In genomic region chr4:142293536-142293935, GRCh38 we compare ENCODE assay signal across 24 cellular contexts.
DNase-seq lines count a peak whose midpoint lies in the region; ATAC-seq and TF ChIP-seq lines count a peak whose summit lies in the region.
"Had no signal": no experiment of that assay in that cellular context is flagged by ENCODE, and none has a peak within 500 bp of the region (broad histone marks: within the 10 kb centered on the region; RNA-seq: fewer than 3 reads in every experiment).

No MANE protein-coding gene starts in this region.

- TF ChIP-seq POLR2A in testis (IDR thresholded peaks at IDR 0.05), result no peak

- H3K9me3 ChIP-seq in heart right ventricle, result no peaks in the 10 kb centered on the region
- H3K9me3 ChIP-seq in testis, result no peaks in the 10 kb centered on the region
- H3K9me3 ChIP-seq: esophagus squamous epithelium, lower lobe of right lung, Peyer's patch, sigmoid colon, SJCRH30, upper lobe of right lung had no signal

- no peak for DNase-seq in activated CD4-positive, alpha-beta memory T cell treated with anti-CD3 and anti-CD28 coated beads for 36 hours
- DNase-seq in activated CD4-positive, alpha-beta memory T cell treated with anti-CD3 and anti-CD28 coated beads, Interleukin-2, amount 10 ng/mL, durations not matched to agents 7 days and 5 days, result no peak
- DNase-seq in RPMI7951 (ENCODE audit: low read depth), result peak; percentile 31
- DNase-seq in brain microvascular endothelial cell, result peak; percentile 56
- DNase-seq in non-pigmented ciliary epithelial cell (ENCODE audit: low read depth), result peak; percentile 22
- no peak for DNase-seq in chondrocyte (ENCODE audit: low spot score)
- DNase-seq in heart right ventricle, result no peak
- DNase-seq in testis, result no peak
- DNase-seq: 8988T; DMS79; esophagus squamous epithelium; lower lobe of right lung; NCI-H146; NCI-H524; NK-92 treated with Interleukin-12 subunit alpha and Interleukin-12 subunit beta, amount 100 ng/mL, for 24 hours; Peyer's patch; sigmoid colon; SJCRH30; T-helper 1 cell; upper lobe of right lung had no signal

- 87 to 89% methylated on average over 4 of the region's 4 CpGs for WGBS in heart right ventricle, 2 donors
- WGBS in testis, 2 donors, result 90 to 96% methylated on average over 4 of the region's 4 CpGs

- no peak overlapping the region for H3K4me3 Mint-ChIP-seq in activated CD4-positive, alpha-beta memory T cell treated with anti-CD3 and anti-CD28 coated beads for 36 hours
- H3K4me3 Mint-ChIP-seq in activated CD4-positive, alpha-beta memory T cell treated with anti-CD3 and anti-CD28 coated beads, Interleukin-2, amount 10 ng/mL, durations not matched to agents 7 days and 5 days, result no peak overlapping the region
- no peak overlapping the region for H3K4me3 Mint-ChIP-seq in chondrocyte (ENCODE audit: unreplicated experiment)
- H3K4me3 Mint-ChIP-seq: dendritic cell treated with granulocyte-macrophage colony-stimulating factor and Interleukin-4, amounts not matched to agents 40 ng/mL and 50 ng/mL, for 4 days; GM23338; neural progenitor cell had no signal

- intact Hi-C loops in activated CD4-positive, alpha-beta memory T cell treated with anti-CD3 and anti-CD28 coated beads for 36 hours (cut with micrococcal nuclease), result no loop called here
- intact Hi-C loops in heart right ventricle (cut with DNase I), result no loop called here
- intact Hi-C loops in testis (cut with DNase I; ENCODE audit: low total_unique reads), result no loop called here

- H3K27ac ChIP-seq in brain microvascular endothelial cell, result no peak overlapping the region
- no peak overlapping the region for H3K27ac ChIP-seq in heart right ventricle
- no peak overlapping the region for H3K27ac ChIP-seq in testis
- H3K27ac ChIP-seq: esophagus squamous epithelium, lower lobe of right lung, neural progenitor cell, Peyer's patch, sigmoid colon, SJCRH30, upper lobe of right lung had no signal

- H3K27me3 Mint-ChIP-seq in activated CD4-positive, alpha-beta memory T cell treated with anti-CD3 and anti-CD28 coated beads for 36 hours, result no peaks in the 10 kb centered on the region
- H3K27me3 Mint-ChIP-seq in activated CD4-positive, alpha-beta memory T cell treated with anti-CD3 and anti-CD28 coated beads, Interleukin-2, amount 10 ng/mL, durations not matched to agents 7 days and 5 days, result no peaks in the 10 kb centered on the region
- H3K27me3 Mint-ChIP-seq in chondrocyte (ENCODE audit: low read depth), result no peaks in the 10 kb centered on the region
- H3K27me3 Mint-ChIP-seq: dendritic cell treated with granulocyte-macrophage colony-stimulating factor and Interleukin-4, amounts not matched to agents 40 ng/mL and 50 ng/mL, for 4 days; progenitor cell of endocrine pancreas had no signal

- H3K27me3 ChIP-seq in brain microvascular endothelial cell (replicated peaks) (no peaks in the 10 kb centered on the region), heart right ventricle (no peaks in the 10 kb centered on the region), testis (no peaks in the 10 kb centered on the region)
- H3K27me3 ChIP-seq: esophagus squamous epithelium, neural progenitor cell, Peyer's patch, sigmoid colon, SJCRH30, upper lobe of right lung had no signal

- H3K4me1 Mint-ChIP-seq in activated CD4-positive, alpha-beta memory T cell treated with anti-CD3 and anti-CD28 coated beads for 36 hours (ENCODE audit: low read depth), result peaks cover 76% of the 10 kb centered on the region
- H3K4me1 Mint-ChIP-seq in activated CD4-positive, alpha-beta memory T cell treated with anti-CD3 and anti-CD28 coated beads, Interleukin-2, amount 10 ng/mL, durations not matched to agents 7 days and 5 days, result peaks cover 31% of the 10 kb centered on the region
- peaks cover 9% of the 10 kb centered on the region for H3K4me1 Mint-ChIP-seq in chondrocyte (ENCODE audit: low read depth)
- H3K4me1 Mint-ChIP-seq: neural progenitor cell had no signal

- no peak for ATAC-seq in heart right ventricle
- ATAC-seq: GM23338, lower lobe of right lung, upper lobe of right lung had no signal

- peaks cover 4% of the 10 kb centered on the region for H3K9me3 Mint-ChIP-seq in activated CD4-positive, alpha-beta memory T cell treated with anti-CD3 and anti-CD28 coated beads for 36 hours
- peaks cover 7% of the 10 kb centered on the region for H3K9me3 Mint-ChIP-seq in activated CD4-positive, alpha-beta memory T cell treated with anti-CD3 and anti-CD28 coated beads, Interleukin-2, amount 10 ng/mL, durations not matched to agents 7 days and 5 days
- H3K9me3 Mint-ChIP-seq in chondrocyte (ENCODE audit: low read depth), result peaks cover 8% of the 10 kb centered on the region

- TF ChIP-seq CTCF in brain microvascular endothelial cell (IDR thresholded peaks at IDR 0.05; ENCODE audit: low read depth, low read length, missing control alignments) (no peak), chondrocyte (IDR thresholded peaks at IDR 0.05) (no peak), heart right ventricle (IDR thresholded peaks at IDR 0.05) (no peak), testis (IDR thresholded peaks at IDR 0.05) (no peak)

- POLR2A ChIA-PET in activated CD4-positive, alpha-beta memory T cell treated with anti-CD3 and anti-CD28 coated beads for 36 hours (lab: Charles Lee), result interaction anchor here (1.9 kb wide), 1 partner anchor 281 kb away, joined by 6 read pairs; no protein-coding TSS in a partner anchor
- POLR2A ChIA-PET in activated CD4-positive, alpha-beta memory T cell treated with anti-CD3 and anti-CD28 coated beads, Interleukin-2, amount 10 ng/mL, durations not matched to agents 7 days and 5 days (lab: Charles Lee), result interaction anchor here (1.3 kb wide), 1 partner anchor 114 kb away, joined by 4 read pairs; no protein-coding TSS in a partner anchor

- H3K4me3 ChIP-seq in brain microvascular endothelial cell (ENCODE audit: low read depth, low read length) (no peak overlapping the region), heart right ventricle (no peak overlapping the region), testis (no peak overlapping the region)
- H3K4me3 ChIP-seq: esophagus squamous epithelium, GM23338, lower lobe of right lung, neural progenitor cell, Peyer's patch, sigmoid colon, SJCRH30, upper lobe of right lung had no signal

- H3K27ac Mint-ChIP-seq in activated CD4-positive, alpha-beta memory T cell treated with anti-CD3 and anti-CD28 coated beads for 36 hours, result peak overlapping the region; percentile 32
- no peak overlapping the region for H3K27ac Mint-ChIP-seq in activated CD4-positive, alpha-beta memory T cell treated with anti-CD3 and anti-CD28 coated beads, Interleukin-2, amount 10 ng/mL, durations not matched to agents 7 days and 5 days
- H3K27ac Mint-ChIP-seq in chondrocyte (ENCODE audit: unreplicated experiment), result no peak overlapping the region
- H3K27ac Mint-ChIP-seq: dendritic cell treated with granulocyte-macrophage colony-stimulating factor and Interleukin-4, amounts not matched to agents 40 ng/mL and 50 ng/mL, for 4 days; GM23338; neural progenitor cell; progenitor cell of endocrine pancreas had no signal

- no peaks in the 10 kb centered on the region for H3K36me3 ChIP-seq in brain microvascular endothelial cell (replicated peaks)
- H3K36me3 ChIP-seq in heart right ventricle, result no peaks in the 10 kb centered on the region
- H3K36me3 ChIP-seq in testis (ENCODE audit: low read depth, missing control alignments), result no peaks in the 10 kb centered on the region
- H3K36me3 ChIP-seq: esophagus squamous epithelium, lower lobe of right lung, neural progenitor cell, Peyer's patch, sigmoid colon, SJCRH30, upper lobe of right lung had no signal

- CTCF ChIA-PET in activated CD4-positive, alpha-beta memory T cell treated with anti-CD3 and anti-CD28 coated beads for 36 hours (lab: Charles Lee), result interaction anchor here (0.8 to 3.4 kb wide), 5 partner anchors 10 to 125 kb away, joined by 3 to 14 read pairs (median 4); no protein-coding TSS in a partner anchor
- CTCF ChIA-PET in activated CD4-positive, alpha-beta memory T cell treated with anti-CD3 and anti-CD28 coated beads, Interleukin-2, amount 10 ng/mL, durations not matched to agents 7 days and 5 days (lab: Charles Lee), result interaction anchor here (1.3 to 3.2 kb wide), 2 partner anchors 11 kb away, joined by 3 to 15 read pairs; no protein-coding TSS in a partner anchor

- peaks cover 46% of the 10 kb centered on the region for H3K36me3 Mint-ChIP-seq in activated CD4-positive, alpha-beta memory T cell treated with anti-CD3 and anti-CD28 coated beads for 36 hours
- peaks cover 52% of the 10 kb centered on the region for H3K36me3 Mint-ChIP-seq in activated CD4-positive, alpha-beta memory T cell treated with anti-CD3 and anti-CD28 coated beads, Interleukin-2, amount 10 ng/mL, durations not matched to agents 7 days and 5 days (ENCODE audit: low read depth)
- peaks cover 13% of the 10 kb centered on the region for H3K36me3 Mint-ChIP-seq in chondrocyte (ENCODE audit: low read depth)
- H3K36me3 Mint-ChIP-seq: neural progenitor cell had no signal

- in situ Hi-C loops in brain microvascular endothelial cell (cut with HindIII; ENCODE audit: low pct_ligation_motif_present, low sequenced_read_pairs), result no loop called here

- H3K4me1 ChIP-seq in heart right ventricle (peaks cover 0 to 6% (median 0%) of the 10 kb centered on the region in 9 donors), testis (no peaks in the 10 kb centered on the region)
- H3K4me1 ChIP-seq: esophagus squamous epithelium, lower lobe of right lung, neural progenitor cell, Peyer's patch, sigmoid colon, SJCRH30, upper lobe of right lung had no signal

Comparison
In these comparisons a context has a peak if more than half of its experiments do, and no peak if none do; other contexts are left out.
1. DNase-seq: peak in RPMI7951 (single experiment), brain microvascular endothelial cell (single experiment) and non-pigmented ciliary epithelial cell (single experiment); none in activated CD4-positive, alpha-beta memory T cell treated with anti-CD3 and anti-CD28 coated beads for 36 hours (single experiment), activated CD4-positive, alpha-beta memory T cell treated with anti-CD3 and anti-CD28 coated beads, Interleukin-2, amount 10 ng/mL, durations not matched to agents 7 days and 5 days (single experiment), chondrocyte (single experiment), heart right ventricle (0 of 2) and testis (single experiment).